Comparison of ENCODE assay signal across 2 cellular contexts in the genomic region with DNA sequence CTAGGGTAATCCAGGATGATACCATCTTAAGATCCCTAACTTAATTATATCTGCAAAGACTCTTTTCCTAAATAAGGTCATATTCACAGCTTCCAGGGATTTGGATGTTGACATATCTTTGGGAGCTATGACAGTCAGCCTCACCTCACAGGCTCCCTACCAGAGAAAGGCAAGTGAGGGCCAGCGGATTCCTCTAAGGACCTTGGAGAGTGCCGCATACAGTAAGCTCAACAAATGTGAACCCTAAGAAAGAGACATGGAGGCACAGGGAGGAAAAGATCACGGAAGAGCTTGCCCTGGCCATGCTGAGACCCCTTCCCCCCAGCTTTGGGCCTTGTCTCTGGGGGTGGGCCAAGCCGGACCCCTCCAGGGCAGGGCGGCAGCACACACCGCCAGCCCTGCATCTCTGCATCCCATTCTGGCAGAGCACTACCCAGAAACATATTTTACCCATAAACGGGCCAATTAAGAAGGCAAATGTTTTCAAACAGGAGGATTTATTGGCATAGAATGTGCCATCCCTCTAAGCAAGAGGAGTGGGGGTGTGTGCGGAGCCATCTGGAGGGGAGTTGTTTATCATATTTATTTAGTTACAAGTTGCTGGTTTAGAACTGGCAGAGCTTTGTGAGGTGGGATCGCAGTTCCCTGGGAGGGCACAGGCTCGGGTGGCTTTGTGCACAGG.
TF ChIP-seq lines count a peak whose summit lies in the region.

No MANE protein-coding gene starts in this region.

TF ChIP-seq in HepG2, 621 proteins besides CTCF, POLR2A, EP300 and RAD21:
- TF ChIP-seq, protein P1, sequence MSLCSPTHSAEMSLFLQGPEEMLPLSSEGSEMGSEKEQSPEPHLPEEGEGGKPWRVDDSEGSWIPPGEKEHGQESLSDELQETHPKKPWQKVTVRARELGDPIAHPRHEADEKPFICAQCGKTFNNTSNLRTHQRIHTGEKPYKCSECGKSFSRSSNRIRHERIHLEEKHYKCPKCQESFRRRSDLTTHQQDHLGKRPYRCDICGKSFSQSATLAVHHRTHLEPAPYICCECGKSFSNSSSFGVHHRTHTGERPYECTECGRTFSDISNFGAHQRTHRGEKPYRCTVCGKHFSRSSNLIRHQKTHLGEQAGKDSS (CRISPR knock-in tag; IDR thresholded peaks at IDR 0.05; ENCODE audit: borderline replicate concordance, low read depth), result no peak
- TF ChIP-seq, protein P2, sequence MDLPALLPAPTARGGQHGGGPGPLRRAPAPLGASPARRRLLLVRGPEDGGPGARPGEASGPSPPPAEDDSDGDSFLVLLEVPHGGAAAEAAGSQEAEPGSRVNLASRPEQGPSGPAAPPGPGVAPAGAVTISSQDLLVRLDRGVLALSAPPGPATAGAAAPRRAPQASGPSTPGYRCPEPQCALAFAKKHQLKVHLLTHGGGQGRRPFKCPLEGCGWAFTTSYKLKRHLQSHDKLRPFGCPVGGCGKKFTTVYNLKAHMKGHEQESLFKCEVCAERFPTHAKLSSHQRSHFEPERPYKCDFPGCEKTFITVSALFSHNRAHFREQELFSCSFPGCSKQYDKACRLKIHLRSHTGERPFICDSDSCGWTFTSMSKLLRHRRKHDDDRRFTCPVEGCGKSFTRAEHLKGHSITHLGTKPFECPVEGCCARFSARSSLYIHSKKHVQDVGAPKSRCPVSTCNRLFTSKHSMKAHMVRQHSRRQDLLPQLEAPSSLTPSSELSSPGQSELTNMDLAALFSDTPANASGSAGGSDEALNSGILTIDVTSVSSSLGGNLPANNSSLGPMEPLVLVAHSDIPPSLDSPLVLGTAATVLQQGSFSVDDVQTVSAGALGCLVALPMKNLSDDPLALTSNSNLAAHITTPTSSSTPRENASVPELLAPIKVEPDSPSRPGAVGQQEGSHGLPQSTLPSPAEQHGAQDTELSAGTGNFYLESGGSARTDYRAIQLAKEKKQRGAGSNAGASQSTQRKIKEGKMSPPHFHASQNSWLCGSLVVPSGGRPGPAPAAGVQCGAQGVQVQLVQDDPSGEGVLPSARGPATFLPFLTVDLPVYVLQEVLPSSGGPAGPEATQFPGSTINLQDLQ (CRISPR knock-in tag; IDR thresholded peaks at IDR 0.05), result no peak
- TF ChIP-seq MIER2 (CRISPR knock-in tag; IDR thresholded peaks at IDR 0.05), result peak; percentile 84
- TF ChIP-seq, protein P3, sequence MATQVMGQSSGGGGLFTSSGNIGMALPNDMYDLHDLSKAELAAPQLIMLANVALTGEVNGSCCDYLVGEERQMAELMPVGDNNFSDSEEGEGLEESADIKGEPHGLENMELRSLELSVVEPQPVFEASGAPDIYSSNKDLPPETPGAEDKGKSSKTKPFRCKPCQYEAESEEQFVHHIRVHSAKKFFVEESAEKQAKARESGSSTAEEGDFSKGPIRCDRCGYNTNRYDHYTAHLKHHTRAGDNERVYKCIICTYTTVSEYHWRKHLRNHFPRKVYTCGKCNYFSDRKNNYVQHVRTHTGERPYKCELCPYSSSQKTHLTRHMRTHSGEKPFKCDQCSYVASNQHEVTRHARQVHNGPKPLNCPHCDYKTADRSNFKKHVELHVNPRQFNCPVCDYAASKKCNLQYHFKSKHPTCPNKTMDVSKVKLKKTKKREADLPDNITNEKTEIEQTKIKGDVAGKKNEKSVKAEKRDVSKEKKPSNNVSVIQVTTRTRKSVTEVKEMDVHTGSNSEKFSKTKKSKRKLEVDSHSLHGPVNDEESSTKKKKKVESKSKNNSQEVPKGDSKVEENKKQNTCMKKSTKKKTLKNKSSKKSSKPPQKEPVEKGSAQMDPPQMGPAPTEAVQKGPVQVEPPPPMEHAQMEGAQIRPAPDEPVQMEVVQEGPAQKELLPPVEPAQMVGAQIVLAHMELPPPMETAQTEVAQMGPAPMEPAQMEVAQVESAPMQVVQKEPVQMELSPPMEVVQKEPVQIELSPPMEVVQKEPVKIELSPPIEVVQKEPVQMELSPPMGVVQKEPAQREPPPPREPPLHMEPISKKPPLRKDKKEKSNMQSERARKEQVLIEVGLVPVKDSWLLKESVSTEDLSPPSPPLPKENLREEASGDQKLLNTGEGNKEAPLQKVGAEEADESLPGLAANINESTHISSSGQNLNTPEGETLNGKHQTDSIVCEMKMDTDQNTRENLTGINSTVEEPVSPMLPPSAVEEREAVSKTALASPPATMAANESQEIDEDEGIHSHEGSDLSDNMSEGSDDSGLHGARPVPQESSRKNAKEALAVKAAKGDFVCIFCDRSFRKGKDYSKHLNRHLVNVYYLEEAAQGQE (IDR thresholded peaks at IDR 0.05; ENCODE audit: borderline replicate concordance in 1 of 2, low read depth in 1 of 2, low read length in 2 of 2), result peak; percentile 33 to 89
- no peak for TF ChIP-seq JUND (CRISPR knock-in tag; IDR thresholded peaks at IDR 0.05)

TF ChIP-seq in SK-N-SH, 30 proteins besides CTCF, POLR2A, EP300 and RAD21:
- TF ChIP-seq MXI1 (IDR thresholded peaks at IDR 0.05; ENCODE audit: low read depth, low read length) (no peak), TAF1 (IDR thresholded peaks at IDR 0.05; ENCODE audit: borderline replicate concordance, low read depth, low read length) (no peak), MEF2A (IDR thresholded peaks at IDR 0.05; ENCODE audit: borderline replicate concordance, low read depth) (no peak), GABPA (IDR thresholded peaks at IDR 0.05; ENCODE audit: low read depth) (no peak), EZH2phosphoT487 (IDR thresholded peaks at IDR 0.05; ENCODE audit: borderline replicate concordance, low read depth) (no peak), TCF12 (IDR thresholded peaks at IDR 0.05) (no peak), POLR2AphosphoS5 (IDR thresholded peaks at IDR 0.05; ENCODE audit: low read depth, low read length) (no peak), ELF1 (IDR thresholded peaks at IDR 0.05) (no peak), CHD2 (IDR thresholded peaks at IDR 0.05; ENCODE audit: low read length, partially characterized antibody) (no peak), TEAD4 (IDR thresholded peaks at IDR 0.05; ENCODE audit: borderline replicate concordance, insufficient read depth) (no peak), RFX5 (IDR thresholded peaks at IDR 0.05; ENCODE audit: low read length) (no peak), YY1 (IDR thresholded peaks at IDR 0.05; ENCODE audit: low read depth) (no peak), NFIC (IDR thresholded peaks at IDR 0.05; ENCODE audit: borderline replicate concordance) (no peak), SMC3 (IDR thresholded peaks at IDR 0.05; ENCODE audit: low read depth, low read length) (no peak), FOSL2 (IDR thresholded peaks at IDR 0.05; ENCODE audit: borderline replicate concordance, low read depth) (no peak), SIN3A (IDR thresholded peaks at IDR 0.05; ENCODE audit: borderline replicate concordance, low read depth, low read length) (no peak), GATA2 (CRISPR knock-in tag; IDR thresholded peaks at IDR 0.05) (no peak; the same call in 1 of the 2 replicates), RCOR1 (IDR thresholded peaks at IDR 0.05; ENCODE audit: low read length) (peak; percentile 67; the same call in 1 of the 2 replicates), FOXM1 (IDR thresholded peaks at IDR 0.05; ENCODE audit: low read depth) (no peak), FOXJ3 (CRISPR knock-in tag; IDR thresholded peaks at IDR 0.05) (0 out of 2 replicates have a peak, but pooled peaks have one; percentile 26), RXRA (IDR thresholded peaks at IDR 0.05; ENCODE audit: borderline replicate concordance, low read depth) (no peak)
- TF ChIP-seq, protein P3 (IDR thresholded peaks at IDR 0.05; ENCODE audit: low read depth, low read length), result peak; percentile 92
- TF ChIP-seq, protein P4, sequence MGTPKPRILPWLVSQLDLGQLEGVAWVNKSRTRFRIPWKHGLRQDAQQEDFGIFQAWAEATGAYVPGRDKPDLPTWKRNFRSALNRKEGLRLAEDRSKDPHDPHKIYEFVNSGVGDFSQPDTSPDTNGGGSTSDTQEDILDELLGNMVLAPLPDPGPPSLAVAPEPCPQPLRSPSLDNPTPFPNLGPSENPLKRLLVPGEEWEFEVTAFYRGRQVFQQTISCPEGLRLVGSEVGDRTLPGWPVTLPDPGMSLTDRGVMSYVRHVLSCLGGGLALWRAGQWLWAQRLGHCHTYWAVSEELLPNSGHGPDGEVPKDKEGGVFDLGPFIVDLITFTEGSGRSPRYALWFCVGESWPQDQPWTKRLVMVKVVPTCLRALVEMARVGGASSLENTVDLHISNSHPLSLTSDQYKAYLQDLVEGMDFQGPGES (IDR thresholded peaks at IDR 0.05; ENCODE audit: low read depth, low read length), result no peak
- TF ChIP-seq, protein P5, sequence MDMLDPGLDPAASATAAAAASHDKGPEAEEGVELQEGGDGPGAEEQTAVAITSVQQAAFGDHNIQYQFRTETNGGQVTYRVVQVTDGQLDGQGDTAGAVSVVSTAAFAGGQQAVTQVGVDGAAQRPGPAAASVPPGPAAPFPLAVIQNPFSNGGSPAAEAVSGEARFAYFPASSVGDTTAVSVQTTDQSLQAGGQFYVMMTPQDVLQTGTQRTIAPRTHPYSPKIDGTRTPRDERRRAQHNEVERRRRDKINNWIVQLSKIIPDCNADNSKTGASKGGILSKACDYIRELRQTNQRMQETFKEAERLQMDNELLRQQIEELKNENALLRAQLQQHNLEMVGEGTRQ (IDR thresholded peaks at IDR 0.05; ENCODE audit: borderline replicate concordance, low read depth, low read length), result no peak
- TF ChIP-seq, protein P6, sequence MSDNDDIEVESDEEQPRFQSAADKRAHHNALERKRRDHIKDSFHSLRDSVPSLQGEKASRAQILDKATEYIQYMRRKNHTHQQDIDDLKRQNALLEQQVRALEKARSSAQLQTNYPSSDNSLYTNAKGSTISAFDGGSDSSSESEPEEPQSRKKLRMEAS (IDR thresholded peaks at IDR 0.05; ENCODE audit: low read depth), result no peak
- TF ChIP-seq, protein P7, sequence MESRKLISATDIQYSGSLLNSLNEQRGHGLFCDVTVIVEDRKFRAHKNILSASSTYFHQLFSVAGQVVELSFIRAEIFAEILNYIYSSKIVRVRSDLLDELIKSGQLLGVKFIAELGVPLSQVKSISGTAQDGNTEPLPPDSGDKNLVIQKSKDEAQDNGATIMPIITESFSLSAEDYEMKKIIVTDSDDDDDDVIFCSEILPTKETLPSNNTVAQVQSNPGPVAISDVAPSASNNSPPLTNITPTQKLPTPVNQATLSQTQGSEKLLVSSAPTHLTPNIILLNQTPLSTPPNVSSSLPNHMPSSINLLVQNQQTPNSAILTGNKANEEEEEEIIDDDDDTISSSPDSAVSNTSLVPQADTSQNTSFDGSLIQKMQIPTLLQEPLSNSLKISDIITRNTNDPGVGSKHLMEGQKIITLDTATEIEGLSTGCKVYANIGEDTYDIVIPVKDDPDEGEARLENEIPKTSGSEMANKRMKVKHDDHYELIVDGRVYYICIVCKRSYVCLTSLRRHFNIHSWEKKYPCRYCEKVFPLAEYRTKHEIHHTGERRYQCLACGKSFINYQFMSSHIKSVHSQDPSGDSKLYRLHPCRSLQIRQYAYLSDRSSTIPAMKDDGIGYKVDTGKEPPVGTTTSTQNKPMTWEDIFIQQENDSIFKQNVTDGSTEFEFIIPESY (IDR thresholded peaks at IDR 0.05; ENCODE audit: borderline replicate concordance, low read depth), result no peak
TF ChIP-seq in SK-N-SH: peak in this region for 3.
